Comparison of ENCODE assay signal across 1 cellular context in genomic region chr3:150348500-150348899, GRCh38.
TF ChIP-seq lines count a peak whose summit lies in the region.

No MANE protein-coding gene starts in this region.

TF ChIP-seq in K562, 482 proteins besides CTCF, POLR2A, EP300 and RAD21 (continued from another document):
- no peak for TF ChIP-seq ZBTB26 (CRISPR knock-in tag; IDR thresholded peaks at IDR 0.05)
- TF ChIP-seq POLR2H (tag; IDR thresholded peaks at IDR 0.05; ENCODE audit: low read depth): no peak
- TF ChIP-seq TEAD2 (tag; IDR thresholded peaks at IDR 0.05): no peak
- TF ChIP-seq FOSL1 (tag; conservative IDR thresholded peaks at IDR 0.05): peak; percentile 67
- TF ChIP-seq ATF3 (IDR thresholded peaks at IDR 0.05): peak; percentile 38; the same call in 1 of the 2 replicates
- no peak for TF ChIP-seq ATF3 (CRISPR knock-in tag; conservative IDR thresholded peaks at IDR 0.05)
- TF ChIP-seq ETV1 (tag; conservative IDR thresholded peaks at IDR 0.05; ENCODE audit: low read depth): no peak
- TF ChIP-seq PHB (CRISPR knock-in tag; IDR thresholded peaks at IDR 0.05): no peak
